17 cellular contexts compared by ENCODE assay signal in genomic region chr1:92996131-92996463, GRCh38. TPM values are rescaled to one million over a fixed set of nuclear protein-coding genes. Genes with fewer than 3 reads are reported as not detected.
DNase-seq lines count a peak whose midpoint lies in the region; ATAC-seq and TF ChIP-seq lines count a peak whose summit lies in the region.
"Had no signal": no experiment of that assay in that cellular context is flagged by ENCODE, and none has a peak within 500 bp of the region (broad histone marks: within the 10 kb centered on the region; RNA-seq: fewer than 3 reads in every experiment).

No MANE protein-coding gene starts in this region.

- TF ChIP-seq POLR2A in stomach (IDR thresholded peaks at IDR 0.05) = no peak

- BruUV-seq in PC-9 (replicated peaks; lab: Mats Ljungman, UMichigan) = no TSS peak

- DNase-seq in PC-9 (peak in 1 of 2 experiments; percentile 33), left lung (no peak), stomach (no peak), OCI-M2 (lab: John Stamatoyannopoulos, UW; ENCODE audit: unreplicated experiment) (no peak), NCI-H146 treated with DMSO at 0.1 percent for 48 hours (lab: John Stamatoyannopoulos, UW; ENCODE audit: unreplicated experiment) (no peak), HK-2 (ENCODE audit: unreplicated experiment) (no peak)
- DNase-seq: CD8-positive, alpha-beta T cell; DMS53; EL; NCI-H1105 treated with DMSO at 0.1 percent for 48 hours; NCI-H1694 treated with DMSO at 0.1 percent for 48 hours; NCI-H748 treated with DMSO at 0.1 percent for 48 hours had no signal

- H3K27ac ChIP-seq in HEK293 (ENCODE audit: extremely low read depth, low read depth, low read length) (no peak overlapping the region), PC-9 (peak overlapping the region; percentile 81), left lung (peak overlapping the region in 1 of 2 donors; percentile 9), stomach (peak overlapping the region; percentile 61 to 85 (median 68))

- intact Hi-C loops in PC-9 (cut with micrococcal nuclease; ENCODE audit: unreplicated experiment) = no loop called here
- intact Hi-C loops in left lung (cut with DNase I) = no loop called here
- intact Hi-C loops in stomach (cut with DNase I; ENCODE audit: low total_unique reads) = loop anchor here (5.0 kb wide), 1 partner anchor 34 kb away; the partner anchor contains the start of gene DIPK1A

- H3K4me3 ChIP-seq in HEK293 (ENCODE audit: low read depth, low read length) (no peak overlapping the region), PC-9 (peak overlapping the region; percentile 34; the same call in 1 of the 2 replicates), left lung (no peak overlapping the region), stomach (no peak overlapping the region)
- H3K4me3 ChIP-seq: GM12878, GM23338, K562 had no signal

- ATAC-seq in left lung = peak; percentile 6
- ATAC-seq: CD8-positive, alpha-beta T cell; GM12878; GM23338; HCT116; K562 had no signal

- H3K4me2 ChIP-seq in PC-9 = peak overlapping the region; percentile 81
- H3K4me2 ChIP-seq: GM23338 had no signal

- no peak for TF ChIP-seq CTCF in HEK293 (tag by site-specific recombination; IDR thresholded peaks at IDR 0.05)
- no peak for TF ChIP-seq CTCF in PC-9 (conservative IDR thresholded peaks at IDR 0.05)
- no peak for TF ChIP-seq CTCF in left lung (IDR thresholded peaks at IDR 0.05)
- no peak for TF ChIP-seq CTCF in stomach (IDR thresholded peaks at IDR 0.05)

- peak overlapping the region; percentile 46 for H2AFZ ChIP-seq in PC-9

- H3K9me2 ChIP-seq in PC-9 (ENCODE audit: insufficient read depth) = no peaks in the 10 kb centered on the region

- H3K27me3 ChIP-seq in PC-9 (ENCODE audit: insufficient read depth, low read depth) = no peaks in the 10 kb centered on the region
- H3K27me3 ChIP-seq in left lung = no peaks in the 10 kb centered on the region
- H3K27me3 ChIP-seq in stomach = no peaks in the 10 kb centered on the region

- CTCF ChIA-PET in HEK293 (lab: Yijun Ruan, JAX) = interaction anchor here (0.6 to 1.5 kb wide), 6 partner anchors 9 to 1795 kb away, joined by 3 to 6 read pairs (median 4); no protein-coding TSS in a partner anchor
- CTCF ChIA-PET in PC-9 (lab: Charles Lee) = no interaction called here

- no peaks in the 10 kb centered on the region for H3K79me2 ChIP-seq in PC-9 (ENCODE audit: low read depth)

- H3F3A ChIP-seq in PC-9 (ENCODE audit: insufficient read depth, low read depth) = peaks cover 45% of the 10 kb centered on the region

- no peak for TF ChIP-seq EP300 in stomach (IDR thresholded peaks at IDR 0.05)

- H3K36me3 ChIP-seq in HEK293 (ENCODE audit: control insufficient read depth in 2 of 2, insufficient read depth in 1 of 2, low read length in 2 of 2) (no peaks in the 10 kb centered on the region), PC-9 (ENCODE audit: low read depth) (no peaks in the 10 kb centered on the region), left lung (no peaks in the 10 kb centered on the region), stomach (no peaks in the 10 kb centered on the region)

- POLR2A ChIA-PET in HEK293 (lab: Yijun Ruan, JAX) = no interaction called here
- POLR2A ChIA-PET in PC-9 (lab: Charles Lee; ENCODE audit: unreplicated experiment) = no interaction called here

- H3K4me1 ChIP-seq in HEK293 (ENCODE audit: control insufficient read depth, insufficient read depth, low read length) = peaks cover 7% of the 10 kb centered on the region; the same call in 1 of the 2 replicates
- H3K4me1 ChIP-seq in PC-9 (replicated peaks; ENCODE audit: insufficient read depth) = peaks cover 68% of the 10 kb centered on the region
- H3K4me1 ChIP-seq in left lung = peaks cover 10 to 11% of the 10 kb centered on the region in 2 donors
- peaks cover 2 to 28% (median 20%) of the 10 kb centered on the region in 4 donors for H3K4me1 ChIP-seq in stomach

- 47 to 58% (median 56%) methylated on average over 3 of the region's 3 CpGs for WGBS in stomach, 5 donors

- no peaks in the 10 kb centered on the region for H3K9me3 ChIP-seq in HEK293 (ENCODE audit: control insufficient read depth, insufficient read depth, low read depth, low read length)
- no peaks in the 10 kb centered on the region for H3K9me3 ChIP-seq in PC-9 (ENCODE audit: insufficient read depth, low read depth)
- no peaks in the 10 kb centered on the region for H3K9me3 ChIP-seq in left lung
- no peaks in the 10 kb centered on the region for H3K9me3 ChIP-seq in stomach

- H4K20me1 ChIP-seq in PC-9 (ENCODE audit: insufficient read depth) = no peaks in the 10 kb centered on the region

TF ChIP-seq in HEK293, 187 proteins besides CTCF, POLR2A, EP300 and RAD21:
- no peak for TF ChIP-seq ZNF768 (tag by site-specific recombination; IDR thresholded peaks at IDR 0.05)
- peak; percentile 42; the same call in 1 of the 2 replicates for TF ChIP-seq SCRT2 (tag by site-specific recombination; IDR thresholded peaks at IDR 0.05)
- TF ChIP-seq ZEB2 (tag by site-specific recombination; IDR thresholded peaks at IDR 0.05) = no peak

RNA-seq across cellular contexts. Expression of gene DIPK1A, which starts 34.8 kb away (rescaled TPM):
- total RNA-seq in PC-9 (2021) = 10.5 and 11.2 TPM in 2 replicates
- 10 to 100 TPM in 1 of 2 donors, 1 to 10 TPM in 1; 6.8 to 10.8 TPM for total RNA-seq in left lung
- total RNA-seq in stomach = 10 to 100 TPM in 3 of 5 donors, 1 to 10 TPM in 2; 2.0 to 15.5 (median 12.1) TPM
- 1 to 10 TPM; 2.6 to 3.5 (median 3.5) TPM for polyA plus RNA-seq in stomach
